In the genomic region with DNA sequence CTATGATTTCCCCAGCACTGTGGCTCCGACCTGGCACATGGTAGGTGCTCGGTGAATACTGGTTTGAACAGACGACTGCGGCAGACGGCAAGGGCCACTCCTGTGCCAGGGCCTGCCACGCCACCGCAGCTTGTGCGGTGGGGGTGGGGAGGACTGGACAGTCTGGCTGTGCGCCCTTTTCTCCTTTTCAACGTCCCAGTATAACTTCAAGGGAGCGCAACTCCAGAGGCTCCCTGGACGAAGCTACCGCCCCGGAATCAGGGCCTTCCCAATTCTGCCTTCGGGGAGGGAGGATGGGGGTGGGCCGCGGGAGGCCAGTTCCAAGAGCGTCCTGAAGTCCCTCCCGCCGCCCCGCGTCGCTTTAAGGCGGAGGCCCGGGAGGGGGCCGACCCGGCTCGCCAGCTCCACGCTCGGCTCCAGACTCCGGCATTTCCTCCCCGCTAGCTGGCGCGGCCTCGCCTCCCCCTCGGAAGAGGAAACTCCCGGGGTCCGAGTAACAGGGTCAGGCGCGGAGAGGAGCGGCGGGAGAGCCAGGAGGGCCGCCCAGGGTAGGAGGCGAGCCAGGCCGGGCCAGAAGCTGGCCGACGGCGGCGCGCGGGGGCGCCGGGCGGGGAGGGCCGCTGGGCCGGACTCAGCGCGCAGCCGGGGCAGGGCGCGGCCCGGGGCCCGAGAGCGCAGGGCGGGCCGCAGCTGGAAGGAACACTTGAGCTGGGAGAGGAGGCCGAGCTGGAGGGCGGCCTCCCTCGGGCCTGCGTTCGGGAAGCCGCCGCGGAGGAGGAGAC, we compare ENCODE assay signal across 8 cellular contexts. TPM values are rescaled to one million over a fixed set of nuclear protein-coding genes. Genes with fewer than 3 reads are reported as not detected.
A peak's percentile ranks its signal among the peaks of the same experiment; 100 is the strongest.
DNase-seq lines count a peak whose midpoint lies in the region; ATAC-seq and TF ChIP-seq lines count a peak whose summit lies in the region.

A gene (plus strand): TSS at position 388 of the 782 bp plus-strand sequence. CDS start 498 bp downstream, outside the sequence.

- H3K4me3 ChIP-seq in foreskin fibroblast (ENCODE audit: low read depth in 1 of 2, low read length in 2 of 2) = peak within 1 kb of the TSS; percentile 63 to 76

- peaks cover 31% of the 10 kb centered on the region for H3K4me1 Mint-ChIP-seq in activated T-helper 1 cell treated with anti-CD3 and anti-CD28 coated beads, Interleukin-12 subunit alpha, Interleukin-12 subunit beta, Interleukin-2, Interleukin-4 antibody, amounts not matched to agents 30 ng/mL and 10 ng/mL and 1 ng/mL, durations not matched to agents 14 hours and 24 hours and 36 hours (ENCODE audit: low read depth)
- peaks cover under 1 to 14% of the 10 kb centered on the region in 2 donors for H3K4me1 Mint-ChIP-seq in natural killer cell

- peaks cover 15% of the 10 kb centered on the region for H3K36me3 Mint-ChIP-seq in activated T-helper 1 cell treated with anti-CD3 and anti-CD28 coated beads, Interleukin-12 subunit alpha, Interleukin-12 subunit beta, Interleukin-2, Interleukin-4 antibody, amounts not matched to agents 30 ng/mL and 10 ng/mL and 1 ng/mL, durations not matched to agents 14 hours and 24 hours and 36 hours (ENCODE audit: low read depth)
- H3K36me3 Mint-ChIP-seq in natural killer cell = no peaks in the 10 kb centered on the region

- intact Hi-C loops in activated T-helper 1 cell treated with anti-CD3 and anti-CD28 coated beads, Interleukin-12 subunit alpha, Interleukin-12 subunit beta, Interleukin-2, Interleukin-4 antibody, amounts not matched to agents 30 ng/mL and 10 ng/mL and 1 ng/mL, durations not matched to agents 14 hours and 24 hours and 36 hours (cut with micrococcal nuclease) = no loop called here
- intact Hi-C loops in natural killer cell (cut with micrococcal nuclease) = no loop called here

- H3K4me3 Mint-ChIP-seq in activated T-helper 1 cell treated with anti-CD3 and anti-CD28 coated beads, Interleukin-12 subunit alpha, Interleukin-12 subunit beta, Interleukin-2, Interleukin-4 antibody, amounts not matched to agents 30 ng/mL and 10 ng/mL and 1 ng/mL, durations not matched to agents 14 hours and 24 hours and 36 hours = peak within 1 kb of the TSS; percentile 83
- H3K4me3 Mint-ChIP-seq in natural killer cell = no peak within 1 kb of the TSS

- no peaks in the 10 kb centered on the region for H3K9me3 Mint-ChIP-seq in activated T-helper 1 cell treated with anti-CD3 and anti-CD28 coated beads, Interleukin-12 subunit alpha, Interleukin-12 subunit beta, Interleukin-2, Interleukin-4 antibody, amounts not matched to agents 30 ng/mL and 10 ng/mL and 1 ng/mL, durations not matched to agents 14 hours and 24 hours and 36 hours
- H3K9me3 Mint-ChIP-seq in natural killer cell = no peaks in the 10 kb centered on the region

- in situ Hi-C loops in KBM-7 (cut with MboI; ENCODE audit: low pct_unique_long_range_greater_than_20kb, low sequenced_read_pairs) = no loop called here

- peaks cover 19% of the 10 kb centered on the region for H3K27me3 Mint-ChIP-seq in activated T-helper 1 cell treated with anti-CD3 and anti-CD28 coated beads, Interleukin-12 subunit alpha, Interleukin-12 subunit beta, Interleukin-2, Interleukin-4 antibody, amounts not matched to agents 30 ng/mL and 10 ng/mL and 1 ng/mL, durations not matched to agents 14 hours and 24 hours and 36 hours (ENCODE audit: insufficient read depth)
- H3K27me3 Mint-ChIP-seq in natural killer cell (ENCODE audit: low read depth in 2 of 2) = peaks cover 18 to 37% of the 10 kb centered on the region in 2 donors

- TF ChIP-seq CTCF in foreskin fibroblast (IDR thresholded peaks at IDR 0.05; ENCODE audit: low read depth, low read length) (no peak), natural killer cell (IDR thresholded peaks at IDR 0.05) (no peak)

- DNase-seq in stimulated activated CD4-positive, alpha-beta T cell treated with anti-CD3 and anti-CD28 coated beads, Interleukin-15, amount 100 ng/mL, for 24 hours = peak; percentile 47
- DNase-seq in stimulated activated CD4-positive, alpha-beta T cell treated with anti-CD3 and anti-CD28 coated beads, Interleukin-1b, Interleukin-23, amount 100 ng/mL, for 48 hours = no peak
- DNase-seq in KBM-7 = peak; percentile 75
- DNase-seq in activated T-helper 1 cell treated with anti-CD3 and anti-CD28 coated beads, Interleukin-12 subunit alpha, Interleukin-12 subunit beta, Interleukin-2, Interleukin-4 antibody, amounts not matched to agents 30 ng/mL and 10 ng/mL and 1 ng/mL, durations not matched to agents 14 hours and 24 hours and 36 hours (ENCODE audit: low spot score) = no peak
- DNase-seq in foreskin fibroblast = peak; percentile 95 to 98
- DNase-seq in natural killer cell = no peak
- DNase-seq in SKM-1 (lab: John Stamatoyannopoulos, UW; ENCODE audit: unreplicated experiment) = no peak

- peak within 1 kb of the TSS; percentile 81 for H3K27ac Mint-ChIP-seq in activated T-helper 1 cell treated with anti-CD3 and anti-CD28 coated beads, Interleukin-12 subunit alpha, Interleukin-12 subunit beta, Interleukin-2, Interleukin-4 antibody, amounts not matched to agents 30 ng/mL and 10 ng/mL and 1 ng/mL, durations not matched to agents 14 hours and 24 hours and 36 hours
- H3K27ac Mint-ChIP-seq in natural killer cell = no peak within 1 kb of the TSS

- ATAC-seq in natural killer cell = peak in 2 of 3 donors; percentile 32 to 38
- no peak for ATAC-seq in HG03342 (IDR thresholded peaks at IDR 0.05; ENCODE audit: unreplicated experiment)

RNA-seq across cellular contexts. Expression of the gene that starts here (rescaled TPM):
- total RNA-seq in activated T-helper 1 cell treated with anti-CD3 and anti-CD28 coated beads, Interleukin-12 subunit alpha, Interleukin-12 subunit beta, Interleukin-2, Interleukin-4 antibody, amounts not matched to agents 30 ng/mL and 10 ng/mL and 1 ng/mL, durations not matched to agents 14 hours and 24 hours and 36 hours = 46.7 and 49.6 TPM in 2 replicates
- total RNA-seq in natural killer cell = 1 to 10 TPM in 2 of 3 donors, under 1 TPM in 1; 0.18 to 5.7 (median 2.5) TPM

Comparison
In these comparisons a context has a peak if more than half of its experiments do, and no peak if none do; other contexts are left out.
1. DNase-seq: peak in stimulated activated CD4-positive, alpha-beta T cell treated with anti-CD3 and anti-CD28 coated beads, Interleukin-15, amount 100 ng/mL, for 24 hours (single experiment), KBM-7 (single experiment) and foreskin fibroblast (2 of 2); none in stimulated activated CD4-positive, alpha-beta T cell treated with anti-CD3 and anti-CD28 coated beads, Interleukin-1b, Interleukin-23, amount 100 ng/mL, for 48 hours (single experiment), activated T-helper 1 cell treated with anti-CD3 and anti-CD28 coated beads, Interleukin-12 subunit alpha, Interleukin-12 subunit beta, Interleukin-2, Interleukin-4 antibody, amounts not matched to agents 30 ng/mL and 10 ng/mL and 1 ng/mL, durations not matched to agents 14 hours and 24 hours and 36 hours (single experiment), natural killer cell (single experiment) and SKM-1 (single experiment).